Comparison of ENCODE assay signal across 8 cellular contexts in genomic region chr3:178119608-178120295, GRCh38.
DNase-seq lines count a peak whose midpoint lies in the region; ATAC-seq and TF ChIP-seq lines count a peak whose summit lies in the region.
"Not testable (repeated sequence)": the region's sequence is repeated elsewhere in the genome, so short reads cannot be mapped to it uniquely, and the experiment has no call there.

No MANE protein-coding gene starts in this region.

- H3K9ac ChIP-seq in skeletal muscle satellite cell (ENCODE audit: low read depth, low read length), result peak overlapping the region; percentile 37

- H3K27me3 Mint-ChIP-seq in activated CD8-positive, alpha-beta T cell treated with anti-CD3 and anti-CD28 coated beads for 36 hours, result not testable (repeated sequence)

- peaks cover 15% of the 10 kb centered on the region for H3K9me3 Mint-ChIP-seq in activated CD8-positive, alpha-beta T cell treated with anti-CD3 and anti-CD28 coated beads for 36 hours

- POLR2A ChIA-PET in activated CD8-positive, alpha-beta T cell treated with anti-CD3 and anti-CD28 coated beads for 36 hours (lab: Charles Lee), result not testable (repeated sequence)

- intact Hi-C loops in activated CD8-positive, alpha-beta T cell treated with anti-CD3 and anti-CD28 coated beads for 36 hours (cut with micrococcal nuclease), result not testable (repeated sequence)

- not testable (repeated sequence) for H3K4me3 Mint-ChIP-seq in activated CD8-positive, alpha-beta T cell treated with anti-CD3 and anti-CD28 coated beads for 36 hours

- peak overlapping the region; percentile 51 for H3K27ac Mint-ChIP-seq in activated CD8-positive, alpha-beta T cell treated with anti-CD3 and anti-CD28 coated beads for 36 hours

- 25 to 40% methylated on average over 2 to 5 of the region's 6 CpGs for WGBS in gastroesophageal sphincter (ENCODE audit: low coverage in 1 of 2), 2 donors

- ATAC-seq in activated CD8-positive, alpha-beta T cell treated with anti-CD3 and anti-CD28 coated beads for 36 hours, result peak; percentile 42
- peak; percentile 83 for ATAC-seq in gastroesophageal sphincter

- H3K4me1 Mint-ChIP-seq in activated CD8-positive, alpha-beta T cell treated with anti-CD3 and anti-CD28 coated beads for 36 hours (ENCODE audit: low read depth), result not testable (repeated sequence)

- H3K27me3 ChIP-seq in gastroesophageal sphincter; skeletal muscle satellite cell (ENCODE audit: control insufficient read depth, insufficient read depth, low read length): not testable (repeated sequence)

- peak; percentile 65 for DNase-seq in AG08395 (ENCODE audit: low spot score)
- DNase-seq in HPDE6-E6E7 (ENCODE audit: extremely low spot score), result peak; percentile 9
- DNase-seq in activated CD8-positive, alpha-beta T cell treated with anti-CD3 and anti-CD28 coated beads for 36 hours, result not testable (repeated sequence)
- DNase-seq in astrocyte of the cerebellum (ENCODE audit: low read depth), result peak; percentile 33
- peak; percentile 22 for DNase-seq in epithelial cell of prostate (ENCODE audit: low read depth, low spot score)
- peak; percentile 29 for DNase-seq in middle frontal gyrus (ENCODE audit: extremely low spot score, low spot score)

- in situ Hi-C loops in astrocyte of the cerebellum (cut with HindIII; ENCODE audit: low sequenced_read_pairs), result not testable (repeated sequence)

- H3K27ac ChIP-seq in epithelial cell of prostate (peak overlapping the region; percentile 92), gastroesophageal sphincter (peak overlapping the region; percentile 44 to 88 (median 68))

- CTCF ChIA-PET in activated CD8-positive, alpha-beta T cell treated with anti-CD3 and anti-CD28 coated beads for 36 hours (lab: Charles Lee), result not testable (repeated sequence)

- not testable (repeated sequence) for TF ChIP-seq EP300 in gastroesophageal sphincter (IDR thresholded peaks at IDR 0.05)

- not testable (repeated sequence) for TF ChIP-seq POLR2A in gastroesophageal sphincter (IDR thresholded peaks at IDR 0.05)

- not testable (repeated sequence) for H3K4me3 ChIP-seq in astrocyte of the cerebellum (ENCODE audit: low read depth, low read length); gastroesophageal sphincter; skeletal muscle satellite cell (ENCODE audit: low read length)

- peak overlapping the region; percentile 49 for H3K4me2 ChIP-seq in skeletal muscle satellite cell (ENCODE audit: low read length)

- TF ChIP-seq CTCF in activated CD8-positive, alpha-beta T cell treated with anti-CD3 and anti-CD28 coated beads for 36 hours (IDR thresholded peaks at IDR 0.05); astrocyte of the cerebellum (IDR thresholded peaks at IDR 0.05; ENCODE audit: low read depth, low read length, missing control alignments); gastroesophageal sphincter (IDR thresholded peaks at IDR 0.05): not testable (repeated sequence)

- H3K36me3 ChIP-seq in gastroesophageal sphincter; skeletal muscle satellite cell (ENCODE audit: insufficient read depth, low read length): not testable (repeated sequence)

- H3K4me1 ChIP-seq in gastroesophageal sphincter; skeletal muscle satellite cell (ENCODE audit: control insufficient read depth, insufficient read depth, low read length): not testable (repeated sequence)

- not testable (repeated sequence) for H3K9me3 ChIP-seq in gastroesophageal sphincter; skeletal muscle satellite cell (replicated peaks; ENCODE audit: low read length)

- H3K36me3 Mint-ChIP-seq in activated CD8-positive, alpha-beta T cell treated with anti-CD3 and anti-CD28 coated beads for 36 hours (ENCODE audit: low read depth), result not testable (repeated sequence)
